ENCODE assay signal across 8 cellular contexts in the genomic region with DNA sequence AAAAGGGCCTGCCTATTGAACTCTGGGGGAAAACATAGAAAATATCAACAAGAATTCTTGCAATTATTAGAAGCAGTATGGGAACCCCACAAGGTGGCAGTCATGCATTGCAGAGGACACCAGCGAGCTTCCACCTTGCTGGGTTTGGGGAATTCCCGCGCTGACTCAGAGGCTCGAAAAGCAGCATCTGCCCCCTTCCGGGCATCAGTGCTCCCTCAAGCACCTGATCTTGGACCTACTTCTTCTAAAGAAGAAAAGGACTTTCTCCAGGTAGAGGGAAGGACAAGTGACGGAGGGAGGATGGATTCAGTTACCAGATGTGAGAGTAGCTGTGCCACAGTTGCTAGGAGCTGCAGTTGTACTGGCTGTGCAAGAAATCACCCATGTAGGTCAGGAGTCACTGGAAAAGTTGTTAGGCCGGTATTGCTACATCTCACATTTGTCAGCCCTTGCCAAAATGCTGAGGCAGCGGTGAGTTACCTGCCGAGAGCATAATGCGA.
DNase-seq lines count a peak whose midpoint lies in the region; ATAC-seq and TF ChIP-seq lines count a peak whose summit lies in the region.
"Not testable (repeated sequence)": the region's sequence is repeated elsewhere in the genome, so short reads cannot be mapped to it uniquely, and the experiment has no call there.

No MANE protein-coding gene starts in this region.

- POLR2A ChIA-PET in CD8-positive, alpha-beta T cell (lab: Charles Lee); activated B cell treated with CpG ODN at 0.5 μM for 24 hours (lab: Charles Lee): not testable (repeated sequence)

- ATAC-seq in CD8-positive, alpha-beta T cell; activated B cell treated with CpG ODN at 0.5 μM for 24 hours (ENCODE audit: low read depth); activated naive CD8-positive, alpha-beta T cell treated with anti-CD3 and anti-CD28 coated beads, Interleukin-2, amount 50 U/mL, for 24 hours; gastroesophageal sphincter: not testable (repeated sequence)

- DNase-seq in CD8-positive, alpha-beta T cell = peak; percentile 13 to 63 (median 43)
- peak; percentile 28 for DNase-seq in NCI-H526 treated with DMSO at 0.1 percent for 48 hours (lab: John Stamatoyannopoulos, UW)
- DNase-seq in activated B cell treated with CpG ODN at 0.5 μM for 24 hours = peak; percentile 46
- peak; percentile 66 for DNase-seq in activated naive CD8-positive, alpha-beta T cell treated with anti-CD3 and anti-CD28 coated beads, Interleukin-2, amount 50 U/mL, for 24 hours
- DNase-seq in neuronal stem cell (ENCODE audit: low spot score) = peak; percentile 39
- DNase-seq in stimulated activated CD8-positive, alpha-beta memory T cell treated with anti-CD3 and anti-CD28 coated beads, Interleukin-2, amount 100 ng/mL, for 48 hours (ENCODE audit: low read depth in 2 of 2) = peak; percentile 35 to 43

- not testable (repeated sequence) for H3K9ac ChIP-seq in neuronal stem cell (ENCODE audit: low read depth, low read length, poor library complexity)

- H4K91ac ChIP-seq in neuronal stem cell (ENCODE audit: low read depth, low read length, poor library complexity) = not testable (repeated sequence)

- H3K4me1 Mint-ChIP-seq in CD8-positive, alpha-beta T cell (ENCODE audit: low read depth); activated B cell treated with CpG ODN at 0.5 μM for 24 hours; activated naive CD8-positive, alpha-beta T cell treated with anti-CD3 and anti-CD28 coated beads, Interleukin-2, amount 50 U/mL, for 24 hours: not testable (repeated sequence)

- H2BK12ac ChIP-seq in neuronal stem cell (ENCODE audit: low read length) = not testable (repeated sequence)

- H3K23ac ChIP-seq in neuronal stem cell (ENCODE audit: low read depth, low read length, poor library complexity) = not testable (repeated sequence)

- not testable (repeated sequence) for H3K4me2 ChIP-seq in neuronal stem cell (ENCODE audit: insufficient read depth, low read length, poor library complexity, severe bottlenecking)

- TF ChIP-seq CTCF in CD8-positive, alpha-beta T cell (IDR thresholded peaks at IDR 0.05) = peak; percentile 42
- TF ChIP-seq CTCF in activated B cell treated with CpG ODN at 0.5 μM for 24 hours (IDR thresholded peaks at IDR 0.05) (peak; percentile 35), gastroesophageal sphincter (IDR thresholded peaks at IDR 0.05) (peak; percentile 7 to 69 (median 38))

- H3K27me3 ChIP-seq in CD8-positive, alpha-beta T cell (ENCODE audit: insufficient read depth, low read length); gastroesophageal sphincter; neuronal stem cell (ENCODE audit: control insufficient read depth in 3 of 3, insufficient read depth in 3 of 3, low read depth in 1 of 3, low read length in 3 of 3): not testable (repeated sequence)

- H2BK15ac ChIP-seq in neuronal stem cell (ENCODE audit: low read length) = not testable (repeated sequence)

- H3K4ac ChIP-seq in neuronal stem cell (ENCODE audit: low read length) = not testable (repeated sequence)

- TF ChIP-seq EP300 in Ishikawa (IDR thresholded peaks at IDR 0.05; ENCODE audit: borderline replicate concordance) = 0 out of 2 replicates have a peak, but pooled peaks have one; percentile 13
- TF ChIP-seq EP300 in gastroesophageal sphincter (IDR thresholded peaks at IDR 0.05) = not testable (repeated sequence)

- not testable (repeated sequence) for H3K36me3 ChIP-seq in CD8-positive, alpha-beta T cell (ENCODE audit: insufficient read depth, low read length); gastroesophageal sphincter; neuronal stem cell (replicated peaks in 1 of 2; ENCODE audit: control insufficient read depth in 2 of 2, insufficient read depth in 2 of 2, low read length in 2 of 2)

- H2AK5ac ChIP-seq in neuronal stem cell (ENCODE audit: low read depth, low read length) = not testable (repeated sequence)

- not testable (repeated sequence) for H3K27me3 Mint-ChIP-seq in CD8-positive, alpha-beta T cell (ENCODE audit: low read depth); activated B cell treated with CpG ODN at 0.5 μM for 24 hours; activated naive CD8-positive, alpha-beta T cell treated with anti-CD3 and anti-CD28 coated beads, Interleukin-2, amount 50 U/mL, for 24 hours

- H3K18ac ChIP-seq in neuronal stem cell (ENCODE audit: low read length) = not testable (repeated sequence)

- not testable (repeated sequence) for H2BK5ac ChIP-seq in neuronal stem cell (ENCODE audit: low read length)

- CTCF ChIA-PET in CD8-positive, alpha-beta T cell (lab: Charles Lee) = interaction anchor here (1.0 to 1.7 kb wide), 4 partner anchors 84 to 665 kb away, joined by 3 to 5 read pairs (median 3); no protein-coding TSS in a partner anchor
- CTCF ChIA-PET in activated B cell treated with CpG ODN at 0.5 μM for 24 hours (lab: Charles Lee) = interaction anchor here (1.0 to 2.6 kb wide), 5 partner anchors 22 to 643 kb away, joined by 3 to 13 read pairs (median 4); no protein-coding TSS in a partner anchor

- H2AFZ ChIP-seq in neuronal stem cell (ENCODE audit: low read length) = not testable (repeated sequence)

- not testable (repeated sequence) for H3K27ac ChIP-seq in CD8-positive, alpha-beta T cell (ENCODE audit: low read depth, low read length); gastroesophageal sphincter; neuronal stem cell (replicated peaks; ENCODE audit: low read length)

- peak overlapping the region; percentile 23 for H3K27ac Mint-ChIP-seq in CD8-positive, alpha-beta T cell
- H3K27ac Mint-ChIP-seq in activated B cell treated with CpG ODN at 0.5 μM for 24 hours = peak overlapping the region; percentile 30
- not testable (repeated sequence) for H3K27ac Mint-ChIP-seq in activated naive CD8-positive, alpha-beta T cell treated with anti-CD3 and anti-CD28 coated beads, Interleukin-2, amount 50 U/mL, for 24 hours

- TF ChIP-seq RAD21 in Ishikawa (IDR thresholded peaks at IDR 0.05; ENCODE audit: low read depth) = peak; percentile 68

- not testable (repeated sequence) for H3K4me1 ChIP-seq in CD8-positive, alpha-beta T cell (ENCODE audit: insufficient read depth, low read length); gastroesophageal sphincter; neuronal stem cell (ENCODE audit: control insufficient read depth in 2 of 2, insufficient read depth in 1 of 2, low read depth in 1 of 2, low read length in 2 of 2)

- H3K79me1 ChIP-seq in neuronal stem cell (ENCODE audit: low read depth, low read length) = not testable (repeated sequence)

- H3K4me3 Mint-ChIP-seq in CD8-positive, alpha-beta T cell; activated B cell treated with CpG ODN at 0.5 μM for 24 hours; activated naive CD8-positive, alpha-beta T cell treated with anti-CD3 and anti-CD28 coated beads, Interleukin-2, amount 50 U/mL, for 24 hours: not testable (repeated sequence)

- not testable (repeated sequence) for H3K36me3 Mint-ChIP-seq in CD8-positive, alpha-beta T cell; activated B cell treated with CpG ODN at 0.5 μM for 24 hours (ENCODE audit: low read depth); activated naive CD8-positive, alpha-beta T cell treated with anti-CD3 and anti-CD28 coated beads, Interleukin-2, amount 50 U/mL, for 24 hours (ENCODE audit: low read depth)

- H3K9me3 Mint-ChIP-seq in CD8-positive, alpha-beta T cell; activated B cell treated with CpG ODN at 0.5 μM for 24 hours; activated naive CD8-positive, alpha-beta T cell treated with anti-CD3 and anti-CD28 coated beads, Interleukin-2, amount 50 U/mL, for 24 hours: not testable (repeated sequence)

- not testable (repeated sequence) for TF ChIP-seq POLR2A in gastroesophageal sphincter (IDR thresholded peaks at IDR 0.05)

- H3K4me3 ChIP-seq in CD8-positive, alpha-beta T cell (ENCODE audit: low read depth, low read length); gastroesophageal sphincter; neuronal stem cell (ENCODE audit: low read length in 2 of 2): not testable (repeated sequence)

- H2BK120ac ChIP-seq in neuronal stem cell (ENCODE audit: low read depth, low read length) = not testable (repeated sequence)

- intact Hi-C loops in CD8-positive, alpha-beta T cell (cut with DNase I, micrococcal nuclease) = loop anchor here (1.0 to 10.0 kb wide), 5 partner anchors 82 to 645 kb away; no protein-coding TSS in a partner anchor
- intact Hi-C loops in activated B cell treated with CpG ODN at 0.5 μM for 24 hours (cut with micrococcal nuclease) = loop anchor here (1.0 to 2.0 kb wide), 5 partner anchors 85 to 1200 kb away; no protein-coding TSS in a partner anchor

- not testable (repeated sequence) for H4K8ac ChIP-seq in neuronal stem cell (ENCODE audit: low read depth, low read length)

- WGBS in gastroesophageal sphincter (ENCODE audit: low coverage in 1 of 2), 2 donors = 83 to 98% methylated on average over 2 to 5 of the region's 10 CpGs
- WGBS in neuronal stem cell (ENCODE audit: extremely low coverage in 2 of 2, insufficient read length in 2 of 2, insufficient replicate concordance in 1 of 2), 2 donors = no CpG with 5 or more reads among the region's 10 CpGs

- H3K9me3 ChIP-seq in CD8-positive, alpha-beta T cell (ENCODE audit: low read length); gastroesophageal sphincter; neuronal stem cell (replicated peaks in 1 of 2; ENCODE audit: control insufficient read depth in 2 of 2, insufficient read depth in 1 of 2, low read depth in 1 of 2, low read length in 2 of 2): not testable (repeated sequence)

- H3K14ac ChIP-seq in neuronal stem cell (ENCODE audit: low read length) = not testable (repeated sequence)

TF ChIP-seq in Ishikawa, 13 proteins besides CTCF, POLR2A, EP300 and RAD21:
- peak; percentile 44; the same call in 1 of the 2 replicates for TF ChIP-seq TCF12 (IDR thresholded peaks at IDR 0.05; ENCODE audit: low read depth)
- TF ChIP-seq MAX (IDR thresholded peaks at IDR 0.05) = peak; percentile 53
- TF ChIP-seq TEAD4 (IDR thresholded peaks at IDR 0.05) = peak; percentile 23; the same call in 1 of the 2 replicates
- TF ChIP-seq NFIC (IDR thresholded peaks at IDR 0.05) = peak; percentile 65
- peak; percentile 56 for TF ChIP-seq CEBPB (IDR thresholded peaks at IDR 0.05)
